8 cellular contexts compared by ENCODE assay signal in the genomic region with DNA sequence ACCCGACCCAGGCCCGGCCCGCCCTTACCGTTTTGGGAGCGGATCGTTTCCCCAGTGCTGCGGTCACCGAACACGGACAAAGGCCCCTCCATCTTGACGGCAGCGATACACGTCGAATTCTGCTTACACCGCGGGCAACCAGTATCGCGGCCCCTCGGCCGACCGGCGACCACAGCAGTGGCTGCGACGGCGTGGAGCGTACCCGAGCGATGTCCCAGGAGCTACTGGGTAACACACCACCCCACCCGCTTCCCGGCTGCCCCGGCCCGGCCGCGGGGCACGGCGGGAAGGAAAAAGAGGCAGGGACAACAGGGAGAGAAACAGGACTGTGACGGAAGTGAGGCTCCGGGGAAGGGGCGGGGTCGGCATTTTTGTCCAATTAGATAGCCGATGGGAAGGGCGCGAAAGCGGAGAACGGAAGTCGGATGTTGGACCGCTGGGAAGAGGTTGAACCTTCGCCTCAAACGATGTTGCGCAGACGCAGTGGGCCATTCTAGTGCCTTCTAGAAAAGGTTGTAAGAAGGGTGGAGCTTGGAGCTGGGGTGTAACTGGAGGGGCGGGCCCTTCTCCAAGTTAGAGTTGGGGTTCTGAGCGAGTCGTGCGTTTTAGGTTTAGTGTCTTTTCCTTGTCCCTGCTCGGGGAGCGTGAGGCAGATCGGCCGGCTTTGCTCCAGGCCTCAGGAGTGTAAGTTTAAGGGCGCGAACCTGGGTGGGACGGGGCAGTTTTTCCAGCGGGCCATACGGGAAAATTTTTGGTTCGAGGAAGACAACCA. TPM values are rescaled to one million over a fixed set of nuclear protein-coding genes. Genes with fewer than 3 reads are reported as not detected.
A peak's percentile ranks its signal among the peaks of the same experiment; 100 is the strongest.
DNase-seq lines count a peak whose midpoint lies in the region; ATAC-seq and TF ChIP-seq lines count a peak whose summit lies in the region.

A gene (minus strand): TSS at position 226 of the 772 bp plus-strand sequence. CDS start 134 bp downstream, at position 92.

- in situ Hi-C loops in Panc1 (cut with HindIII; ENCODE audit: low pct_unique_long_range_greater_than_20kb, low sequenced_read_pairs), result no loop called here

- peak within 1 kb of the TSS; percentile 98 to 99 for H3K4me3 ChIP-seq in Panc1 (ENCODE audit: low read depth in 2 of 2, low read length in 2 of 2)
- peak within 1 kb of the TSS; percentile 90 to 95 for H3K4me3 ChIP-seq in mucosa of rectum (ENCODE audit: low read length in 2 of 2)

- H3K4me3 Mint-ChIP-seq in activated T-cell treated with anti-CD3 and anti-CD28 coated beads, Interleukin-2, amount 50 U/mL, for 4 hours, result peak within 1 kb of the TSS; percentile 99

- ATAC-seq in GM21723 (IDR thresholded peaks at IDR 0.05; ENCODE audit: unreplicated experiment) (peak; percentile 76), Panc1 (peak; percentile 93)
- ATAC-seq in activated T-cell treated with anti-CD3 and anti-CD28 coated beads, Interleukin-2, amount 50 U/mL, for 4 hours, result peak; percentile 81 to 84

- no peaks in the 10 kb centered on the region for H3K9me3 ChIP-seq in Panc1 (ENCODE audit: control insufficient read depth, insufficient read depth, low read depth, low read length)
- H3K9me3 ChIP-seq in mucosa of rectum (ENCODE audit: control insufficient read depth in 2 of 2, low read length in 2 of 2), result no peaks in the 10 kb centered on the region

- H3K27me3 ChIP-seq in Panc1 (ENCODE audit: control insufficient read depth, insufficient read depth, low read length) (no peaks in the 10 kb centered on the region), mucosa of rectum (ENCODE audit: control insufficient read depth in 2 of 2, insufficient read depth in 2 of 2, low read length in 2 of 2) (no peaks in the 10 kb centered on the region)

- peak within 1 kb of the TSS; percentile 95 to 99 for H3K9ac ChIP-seq in mucosa of rectum (ENCODE audit: low read depth in 1 of 2, low read length in 2 of 2)

- TF ChIP-seq CTCF in Panc1 (IDR thresholded peaks at IDR 0.05), result no peak

- H3K4me1 Mint-ChIP-seq in activated T-cell treated with anti-CD3 and anti-CD28 coated beads, Interleukin-2, amount 50 U/mL, for 4 hours (ENCODE audit: low read depth), result peaks cover 62% of the 10 kb centered on the region

- no TSS peak for BruUV-seq in Panc1 (replicated peaks; lab: Mats Ljungman, UMichigan)

- H3K36me3 ChIP-seq in Panc1 (ENCODE audit: control insufficient read depth, insufficient read depth, low read length) (peaks cover 57% of the 10 kb centered on the region), mucosa of rectum (ENCODE audit: control insufficient read depth in 2 of 2, insufficient read depth in 2 of 2, low read length in 2 of 2) (peaks cover 22 to 35% of the 10 kb centered on the region in 2 donors)

- DNase-seq in DMS53 (lab: John Stamatoyannopoulos, UW), result peak; percentile 99
- DNase-seq in KG1 (lab: John Stamatoyannopoulos, UW), result peak; percentile 97
- peak; percentile 96 for DNase-seq in Panc1 (ENCODE audit: low read depth, low spot score)
- peak; percentile 98 for DNase-seq in activated T-cell treated with anti-CD3 and anti-CD28 coated beads, Interleukin-2, amount 50 U/mL, for 4 hours
- peak; percentile 99 to 100 for DNase-seq in erythroblast (lab: John Stamatoyannopoulos, UW)
- DNase-seq in stimulated activated CD8-positive, alpha-beta memory T cell treated with anti-CD3 and anti-CD28 coated beads, Interleukin-4, amount 100 ng/mL, for 48 hours, result peak; percentile 99

- H3K27me3 Mint-ChIP-seq in activated T-cell treated with anti-CD3 and anti-CD28 coated beads, Interleukin-2, amount 50 U/mL, for 4 hours (ENCODE audit: low read depth), result no peaks in the 10 kb centered on the region

- TF ChIP-seq POLR2A in erythroblast (IDR thresholded peaks at IDR 0.05; ENCODE audit: low read length), result peak; percentile 90

- POLR2A ChIA-PET in Panc1 (lab: Charles Lee), result interaction anchor here (0.7 to 1.0 kb wide), 2 partner anchors 27 to 63 kb away, joined by 4 to 6 read pairs; a partner anchor contains a TSS

- H3K9me3 Mint-ChIP-seq in activated T-cell treated with anti-CD3 and anti-CD28 coated beads, Interleukin-2, amount 50 U/mL, for 4 hours, result no peaks in the 10 kb centered on the region

- CTCF ChIA-PET in Panc1 (lab: Charles Lee), result interaction anchor here (0.6 to 0.7 kb wide), 2 partner anchors 15 to 35 kb away, joined by 3 read pairs; no protein-coding TSS in a partner anchor

- H3K36me3 Mint-ChIP-seq in activated T-cell treated with anti-CD3 and anti-CD28 coated beads, Interleukin-2, amount 50 U/mL, for 4 hours (ENCODE audit: insufficient read depth), result peaks cover 53% of the 10 kb centered on the region

- peaks cover 28% of the 10 kb centered on the region; the same call in 1 of the 2 replicates for H3K4me1 ChIP-seq in Panc1 (ENCODE audit: control insufficient read depth, insufficient read depth, low read length)
- H3K4me1 ChIP-seq in mucosa of rectum (ENCODE audit: control insufficient read depth in 2 of 2, insufficient read depth in 2 of 2, low read length in 2 of 2), result peaks cover 20 to 21% of the 10 kb centered on the region in 2 donors

- intact Hi-C loops in Panc1 (cut with micrococcal nuclease; ENCODE audit: unreplicated experiment), result loop anchor here (5.0 kb wide), 1 partner anchor 97 kb away; a partner anchor contains a TSS

- peak within 1 kb of the TSS; percentile 99 for H3K27ac ChIP-seq in Panc1 (ENCODE audit: low read length)
- H3K27ac ChIP-seq in mucosa of rectum (ENCODE audit: low read depth in 2 of 2, low read length in 2 of 2), result peak within 1 kb of the TSS; percentile 99

RNA-seq across cellular contexts. Expression of the gene that starts here (rescaled TPM):
- 340 TPM for total RNA-seq in Panc1 (2021; ENCODE audit: unreplicated experiment)
- 402 TPM for polyA plus RNA-seq in Panc1 (2012; ENCODE audit: insufficient read length)
- 100 to 1,000 TPM; 623 to 691 (median 686) TPM for total RNA-seq in activated T-cell treated with anti-CD3 and anti-CD28 coated beads, Interleukin-2, amount 50 U/mL, for 4 hours

Comparison
In these comparisons a context has a peak if more than half of its experiments do, and no peak if none do; other contexts are left out.
1. Peak in every context shown above with its lines: DNase-seq, ATAC-seq, H3K4me3 ChIP-seq and H3K27ac ChIP-seq.